28 cellular contexts compared by ENCODE assay signal in genomic region chr10:133027480-133027879, GRCh38.
"Had no signal": no experiment of that assay in that cellular context is flagged by ENCODE, and none has a peak within 500 bp of the region (broad histone marks: within the 10 kb centered on the region; RNA-seq: fewer than 3 reads in every experiment).

No MANE protein-coding gene starts in this region.

- H3K27me3 Mint-ChIP-seq: activated CD4-positive, alpha-beta T cell treated with anti-CD3 and anti-CD28 coated beads, Interleukin-2, amount 10 ng/mL, durations not matched to agents 24 days and 14 days had no signal

- H3K4me1 Mint-ChIP-seq: activated CD4-positive, alpha-beta T cell treated with anti-CD3 and anti-CD28 coated beads, Interleukin-2, amount 10 ng/mL, durations not matched to agents 24 days and 14 days; activated naive CD8-positive, alpha-beta T cell treated with anti-CD3 and anti-CD28 coated beads for 36 hours; activated T-helper 17 cell treated with anti-CD3 and anti-CD28 coated beads, Interleukin-2, amount 50 U/mL, for 72 hours; IgD-negative memory B cell had no signal

- H3K4me3 Mint-ChIP-seq: activated CD4-positive, alpha-beta T cell treated with anti-CD3 and anti-CD28 coated beads, Interleukin-2, amount 10 ng/mL, durations not matched to agents 24 days and 14 days; activated CD8-positive, alpha-beta T cell treated with anti-CD3 and anti-CD28 coated beads for 36 hours; activated naive CD8-positive, alpha-beta T cell treated with anti-CD3 and anti-CD28 coated beads for 36 hours; activated T-cell treated with anti-CD3 and anti-CD28 coated beads, Interleukin-2, amount 50 U/mL, for 72 hours; activated T-helper 17 cell treated with anti-CD3 and anti-CD28 coated beads, Interleukin-2, amount 50 U/mL, for 72 hours had no signal

- H3K27ac Mint-ChIP-seq: activated CD4-positive, alpha-beta T cell treated with anti-CD3 and anti-CD28 coated beads, Interleukin-2, amount 10 ng/mL, durations not matched to agents 24 days and 14 days; activated CD8-positive, alpha-beta T cell treated with anti-CD3 and anti-CD28 coated beads for 36 hours; activated naive CD8-positive, alpha-beta T cell treated with anti-CD3 and anti-CD28 coated beads for 36 hours; activated T-cell treated with anti-CD3 and anti-CD28 coated beads, Interleukin-2, amount 50 U/mL, for 72 hours; activated T-helper 17 cell treated with anti-CD3 and anti-CD28 coated beads, Interleukin-2, amount 50 U/mL, for 72 hours; IgD-negative memory B cell had no signal

- H3K36me3 Mint-ChIP-seq: activated naive CD8-positive, alpha-beta T cell treated with anti-CD3 and anti-CD28 coated beads for 36 hours had no signal

- ATAC-seq: activated CD8-positive, alpha-beta T cell treated with anti-CD3 and anti-CD28 coated beads for 36 hours; activated T-cell treated with anti-CD3 and anti-CD28 coated beads, Interleukin-2, amount 50 U/mL, for 72 hours; activated T-helper 17 cell treated with anti-CD3 and anti-CD28 coated beads, Interleukin-2, amount 50 U/mL, for 72 hours; PC-3 had no signal

- DNase-seq: activated CD4-positive, alpha-beta T cell treated with anti-CD3 and anti-CD28 coated beads, Interleukin-2, amount 10 ng/mL, durations not matched to agents 24 days and 14 days; activated CD4-positive, alpha-beta T cell treated with anti-CD3 and anti-CD28 coated beads, Interleukin-2, amount 50 U/mL, for 4 hours; activated CD8-positive, alpha-beta T cell treated with anti-CD3 and anti-CD28 coated beads for 36 hours; activated effector memory CD4-positive, alpha-beta T cell treated with anti-CD3 and anti-CD28 coated beads, Interleukin-2, amount 50 U/mL, for 16 hours; activated naive CD4-positive, alpha-beta T cell; activated naive CD4-positive, alpha-beta T cell treated with anti-CD3 and anti-CD28 coated beads, Interleukin-2, amount 50 U/mL, for 16 hours; activated naive CD8-positive, alpha-beta T cell treated with anti-CD3 and anti-CD28 coated beads for 36 hours; activated T-cell treated with anti-CD3 and anti-CD28 coated beads, Interleukin-2, amount 50 U/mL, for 1 hour; activated T-cell treated with anti-CD3 and anti-CD28 coated beads, Interleukin-2, amount 50 U/mL, for 72 hours; amniotic stem cell; aorta; brain microvascular endothelial cell; Karpas-422; KBM-7; NCI-H1105; NCI-H1417 treated with DMSO at 0.1 percent for 48 hours; NCI-H187 treated with DMSO at 0.1 percent for 48 hours; NCI-H2081; NCI-H345; NCI-H524 treated with DMSO at 0.1 percent for 48 hours; NCI-H748 treated with DMSO at 0.1 percent for 48 hours; NK-92 treated with Interleukin-12 subunit alpha and Interleukin-12 subunit beta, amount 100 ng/mL, for 24 hours; PC-3; Right ventricle myocardium superior; T1000; WERI-Rb-1 had no signal

- H3K9me3 Mint-ChIP-seq: activated CD4-positive, alpha-beta T cell treated with anti-CD3 and anti-CD28 coated beads, Interleukin-2, amount 10 ng/mL, durations not matched to agents 24 days and 14 days; activated CD8-positive, alpha-beta T cell treated with anti-CD3 and anti-CD28 coated beads for 36 hours; activated naive CD8-positive, alpha-beta T cell treated with anti-CD3 and anti-CD28 coated beads for 36 hours; activated T-cell treated with anti-CD3 and anti-CD28 coated beads, Interleukin-2, amount 50 U/mL, for 72 hours; activated T-helper 17 cell treated with anti-CD3 and anti-CD28 coated beads, Interleukin-2, amount 50 U/mL, for 72 hours had no signal
